Comparison of ENCODE assay signal across 1 cellular context in genomic region chr2:191150451-191151314, GRCh38.
TF ChIP-seq lines count a peak whose summit lies in the region.

Gene STAT4, minus strand, starts transcription at chr2:191150994. Its CDS starts 2,791 bp downstream, at chr2:191148203.

TF ChIP-seq in HEK293, 187 proteins besides CTCF, POLR2A, EP300 and RAD21 (continued from another document):
- TF ChIP-seq PRDM10 (tag by site-specific recombination; IDR thresholded peaks at IDR 0.05) (peak; percentile 65; the same call in 1 of the 2 replicates), ZNF416 (tag by site-specific recombination; IDR thresholded peaks at IDR 0.05) (no peak), EGR2 (tag by site-specific recombination; IDR thresholded peaks at IDR 0.05; ENCODE audit: low read depth) (no peak; the same call in 1 of the 2 replicates), PATZ1 (tag by site-specific recombination; IDR thresholded peaks at IDR 0.05) (peak; percentile 33; the same call in 1 of the 2 replicates), ZBTB11 (tag by site-specific recombination; conservative IDR thresholded peaks at IDR 0.05; ENCODE audit: low read depth) (peak; percentile 71; the same call in 1 of the 2 replicates), MZF1 (tag by site-specific recombination; IDR thresholded peaks at IDR 0.05; ENCODE audit: borderline replicate concordance) (0 out of 2 replicates have a peak, but pooled peaks have one; percentile 29), ZBTB10 (tag by site-specific recombination; IDR thresholded peaks at IDR 0.05) (no peak), ZFHX2 (tag by site-specific recombination; conservative IDR thresholded peaks at IDR 0.05) (peak; percentile 16; the same call in 1 of the 2 replicates), ZNF629 (tag by site-specific recombination; IDR thresholded peaks at IDR 0.05) (peak; percentile 39), ZNF132 (tag by site-specific recombination; IDR thresholded peaks at IDR 0.05; ENCODE audit: borderline replicate concordance) (no peak), ZBTB49 (tag by site-specific recombination; IDR thresholded peaks at IDR 0.05; ENCODE audit: low read depth) (no peak), ZNF658 (tag by site-specific recombination; IDR thresholded peaks at IDR 0.05) (no peak), ZEB2 (tag by site-specific recombination; IDR thresholded peaks at IDR 0.05) (0 out of 2 replicates have a peak, but pooled peaks have one; percentile 44), ZBTB20 (tag by site-specific recombination; IDR thresholded peaks at IDR 0.05) (peak; percentile 40; the same call in 1 of the 2 replicates), ZNF155 (tag by site-specific recombination; IDR thresholded peaks at IDR 0.05) (no peak), ATF2 (tag by site-specific recombination; IDR thresholded peaks at IDR 0.05; ENCODE audit: low read depth) (0 out of 2 replicates have a peak, but pooled peaks have one; percentile 8), ZNF146 (tag by site-specific recombination; IDR thresholded peaks at IDR 0.05) (no peak), ZBTB21 (tag by site-specific recombination; IDR thresholded peaks at IDR 0.05) (0 out of 2 replicates have a peak, but pooled peaks have one; percentile 12), ZBTB26 (tag by site-specific recombination; optimal IDR thresholded peaks at IDR 0.05) (peak; percentile 37), ZNF621 (tag by site-specific recombination; IDR thresholded peaks at IDR 0.05) (no peak), ZBTB48 (tag by site-specific recombination; IDR thresholded peaks at IDR 0.05) (peak; percentile 85), ZNF16 (tag by site-specific recombination; IDR thresholded peaks at IDR 0.05; ENCODE audit: low read depth) (no peak), ZBTB8A (tag by site-specific recombination; IDR thresholded peaks at IDR 0.05) (peak; percentile 69), HOXD13 (CRISPR knock-in tag; IDR thresholded peaks at IDR 0.05; ENCODE audit: borderline replicate concordance) (no peak), ELK4 (IDR thresholded peaks at IDR 0.05; ENCODE audit: borderline replicate concordance, low read depth, low read length) (no peak), GLI2 (tag by site-specific recombination; IDR thresholded peaks at IDR 0.05; ENCODE audit: borderline replicate concordance, low read depth) (no peak), ZNF335 (tag by site-specific recombination; conservative IDR thresholded peaks at IDR 0.05) (peak; percentile 76)
